1 cellular context compared by ENCODE assay signal in genomic region chr7:20214787-20215669, GRCh38.
A peak's percentile ranks its signal among the peaks of the same experiment; 100 is the strongest.
TF ChIP-seq lines count a peak whose summit lies in the region.

No MANE protein-coding gene starts in this region.

TF ChIP-seq in K562, 482 proteins besides CTCF, POLR2A, EP300 and RAD21 (continued from another document):
- peak; percentile 70 for TF ChIP-seq ARID1B (IDR thresholded peaks at IDR 0.05)
- no peak for TF ChIP-seq GTF3C2 (IDR thresholded peaks at IDR 0.05; ENCODE audit: borderline replicate concordance, extremely low read depth, insufficient read length)
- no peak for TF ChIP-seq TFAM (CRISPR knock-in tag; conservative IDR thresholded peaks at IDR 0.05)
- TF ChIP-seq CBFA2T2 (conservative IDR thresholded peaks at IDR 0.05): no peak
- TF ChIP-seq RBM14 (IDR thresholded peaks at IDR 0.05; ENCODE audit: borderline replicate concordance, insufficient read depth, low read depth, low read length): no peak
- no peak for TF ChIP-seq EGR1 (conservative IDR thresholded peaks at IDR 0.05)
- TF ChIP-seq CAMTA2 (CRISPR knock-in tag; conservative IDR thresholded peaks at IDR 0.05): no peak
- TF ChIP-seq LARP7 (IDR thresholded peaks at IDR 0.05): no peak
- no peak for TF ChIP-seq FOXJ2 (tag; IDR thresholded peaks at IDR 0.05)
- TF ChIP-seq CSDE1 (IDR thresholded peaks at IDR 0.05): no peak
- no peak for TF ChIP-seq SIRT6 (IDR thresholded peaks at IDR 0.05; ENCODE audit: low read depth, low read length)
- TF ChIP-seq, protein P1, sequence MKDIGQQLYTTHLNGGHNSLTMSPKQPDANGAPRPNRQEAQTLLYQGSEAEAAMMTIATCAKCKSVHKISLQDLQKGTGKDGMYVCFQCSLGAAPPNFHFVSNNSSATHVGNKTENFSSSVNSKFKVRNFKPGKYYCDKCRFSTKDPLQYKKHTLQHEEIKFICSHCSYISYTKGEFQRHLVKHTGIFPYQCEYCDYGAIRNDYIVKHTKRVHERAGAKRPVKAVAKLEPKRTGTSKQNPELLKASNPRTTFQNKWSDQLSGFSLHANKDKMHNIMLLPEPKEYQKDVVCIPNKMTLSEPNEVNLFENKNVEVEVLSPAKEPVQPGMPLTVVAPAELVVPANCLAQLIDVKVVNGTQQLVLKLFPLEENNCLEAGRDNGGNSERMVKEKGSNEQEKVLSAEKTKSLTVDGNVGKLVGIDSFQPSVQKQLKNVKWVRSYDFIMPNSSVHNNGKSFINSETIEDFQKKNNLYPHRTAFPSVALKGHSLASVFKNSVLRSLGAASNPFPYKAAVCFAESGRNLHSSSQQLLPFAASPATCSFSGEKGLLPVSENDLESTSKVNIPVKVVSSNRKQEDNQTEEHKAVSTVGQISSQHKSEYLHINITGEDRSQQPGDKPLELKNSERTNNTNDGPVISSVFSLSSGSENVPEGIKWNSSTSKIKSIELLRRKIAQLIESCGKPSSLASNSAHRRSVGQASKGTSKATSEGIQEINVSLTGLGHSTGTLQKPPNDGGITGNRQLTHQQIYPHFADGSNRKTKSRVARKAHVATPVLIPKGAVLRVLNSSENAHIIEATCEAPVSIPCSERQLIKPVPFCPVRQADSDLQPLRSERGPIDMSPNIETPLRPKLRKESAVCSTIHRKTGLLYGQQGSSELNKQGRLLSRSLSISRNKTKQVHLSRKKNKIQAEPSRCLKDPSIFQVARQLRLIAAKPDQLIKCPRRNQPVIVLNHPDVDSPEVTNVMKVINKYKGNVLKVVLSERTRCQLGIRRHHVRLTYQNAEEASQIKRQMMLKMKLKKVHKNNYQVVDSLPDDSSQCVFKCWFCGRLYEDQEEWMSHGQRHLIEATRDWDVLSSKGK (CRISPR knock-in tag; IDR thresholded peaks at IDR 0.05): no peak
- TF ChIP-seq ASH1L (IDR thresholded peaks at IDR 0.05; ENCODE audit: borderline replicate concordance, low read depth, partially characterized antibody): no peak
- TF ChIP-seq KDM2B (CRISPR knock-in tag; IDR thresholded peaks at IDR 0.05): no peak
- no peak for TF ChIP-seq RBBP5 (IDR thresholded peaks at IDR 0.05; ENCODE audit: borderline replicate concordance, insufficient read depth, low read length, poor library complexity, severe bottlenecking)
- TF ChIP-seq ZNF282 (CRISPR knock-in tag; IDR thresholded peaks at IDR 0.05): no peak
- TF ChIP-seq CBX2 (IDR thresholded peaks at IDR 0.05; ENCODE audit: insufficient read depth, low read length, poor library complexity, severe bottlenecking): no peak
- TF ChIP-seq ZBTB5 (IDR thresholded peaks at IDR 0.05): no peak
- TF ChIP-seq DNMT1 (IDR thresholded peaks at IDR 0.05): no peak
- peak; percentile 31; the same call in 1 of the 2 replicates for TF ChIP-seq NBN (IDR thresholded peaks at IDR 0.05; ENCODE audit: low read depth)
- TF ChIP-seq BRD4 (IDR thresholded peaks at IDR 0.05): no peak
- TF ChIP-seq ETS2 (tag; IDR thresholded peaks at IDR 0.05; ENCODE audit: borderline replicate concordance, poor library complexity, severe bottlenecking): no peak
- TF ChIP-seq SMAD4 (CRISPR knock-in tag; conservative IDR thresholded peaks at IDR 0.05): no peak
- TF ChIP-seq ZNF644 (tag; IDR thresholded peaks at IDR 0.05; ENCODE audit: low read depth): no peak
- TF ChIP-seq, protein P2, sequence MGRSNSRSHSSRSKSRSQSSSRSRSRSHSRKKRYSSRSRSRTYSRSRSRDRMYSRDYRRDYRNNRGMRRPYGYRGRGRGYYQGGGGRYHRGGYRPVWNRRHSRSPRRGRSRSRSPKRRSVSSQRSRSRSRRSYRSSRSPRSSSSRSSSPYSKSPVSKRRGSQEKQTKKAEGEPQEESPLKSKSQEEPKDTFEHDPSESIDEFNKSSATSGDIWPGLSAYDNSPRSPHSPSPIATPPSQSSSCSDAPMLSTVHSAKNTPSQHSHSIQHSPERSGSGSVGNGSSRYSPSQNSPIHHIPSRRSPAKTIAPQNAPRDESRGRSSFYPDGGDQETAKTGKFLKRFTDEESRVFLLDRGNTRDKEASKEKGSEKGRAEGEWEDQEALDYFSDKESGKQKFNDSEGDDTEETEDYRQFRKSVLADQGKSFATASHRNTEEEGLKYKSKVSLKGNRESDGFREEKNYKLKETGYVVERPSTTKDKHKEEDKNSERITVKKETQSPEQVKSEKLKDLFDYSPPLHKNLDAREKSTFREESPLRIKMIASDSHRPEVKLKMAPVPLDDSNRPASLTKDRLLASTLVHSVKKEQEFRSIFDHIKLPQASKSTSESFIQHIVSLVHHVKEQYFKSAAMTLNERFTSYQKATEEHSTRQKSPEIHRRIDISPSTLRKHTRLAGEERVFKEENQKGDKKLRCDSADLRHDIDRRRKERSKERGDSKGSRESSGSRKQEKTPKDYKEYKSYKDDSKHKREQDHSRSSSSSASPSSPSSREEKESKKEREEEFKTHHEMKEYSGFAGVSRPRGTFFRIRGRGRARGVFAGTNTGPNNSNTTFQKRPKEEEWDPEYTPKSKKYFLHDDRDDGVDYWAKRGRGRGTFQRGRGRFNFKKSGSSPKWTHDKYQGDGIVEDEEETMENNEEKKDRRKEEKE (IDR thresholded peaks at IDR 0.05; ENCODE audit: borderline replicate concordance in 1 of 2, control insufficient read depth in 1 of 2, low read depth in 2 of 2, low read length in 1 of 2): no peak
- TF ChIP-seq FUS (optimal IDR thresholded peaks at IDR 0.05; ENCODE audit: low read depth, low read length): no peak
- TF ChIP-seq, protein P3, sequence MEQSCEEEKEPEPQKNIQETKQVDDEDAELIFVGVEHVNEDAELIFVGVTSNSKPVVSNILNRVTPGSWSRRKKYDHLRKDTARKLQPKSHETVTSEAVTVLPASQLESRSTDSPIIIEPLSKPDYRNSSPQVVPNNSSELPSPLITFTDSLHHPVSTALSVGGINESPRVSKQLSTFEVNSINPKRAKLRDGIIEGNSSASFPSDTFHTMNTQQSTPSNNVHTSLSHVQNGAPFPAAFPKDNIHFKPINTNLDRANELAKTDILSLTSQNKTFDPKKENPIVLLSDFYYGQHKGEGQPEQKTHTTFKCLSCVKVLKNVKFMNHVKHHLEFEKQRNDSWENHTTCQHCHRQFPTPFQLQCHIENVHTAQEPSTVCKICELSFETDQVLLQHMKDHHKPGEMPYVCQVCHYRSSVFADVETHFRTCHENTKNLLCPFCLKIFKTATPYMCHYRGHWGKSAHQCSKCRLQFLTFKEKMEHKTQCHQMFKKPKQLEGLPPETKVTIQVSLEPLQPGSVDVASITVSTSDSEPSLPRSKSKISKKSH (CRISPR knock-in tag; IDR thresholded peaks at IDR 0.05): no peak
- no peak for TF ChIP-seq XRCC3 (IDR thresholded peaks at IDR 0.05)
- TF ChIP-seq TAF9B (IDR thresholded peaks at IDR 0.05; ENCODE audit: partially characterized antibody): no peak
- TF ChIP-seq MEIS2 (IDR thresholded peaks at IDR 0.05; ENCODE audit: partially characterized antibody): peak; percentile 21
- TF ChIP-seq, protein P4, sequence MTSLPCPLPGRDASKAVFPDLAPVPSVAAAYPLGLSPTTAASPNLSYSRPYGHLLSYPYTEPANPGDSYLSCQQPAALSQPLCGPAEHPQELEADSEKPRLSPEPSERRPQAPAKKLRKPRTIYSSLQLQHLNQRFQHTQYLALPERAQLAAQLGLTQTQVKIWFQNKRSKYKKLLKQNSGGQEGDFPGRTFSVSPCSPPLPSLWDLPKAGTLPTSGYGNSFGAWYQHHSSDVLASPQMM (CRISPR knock-in tag; IDR thresholded peaks at IDR 0.05): no peak
- TF ChIP-seq NCOA4 (IDR thresholded peaks at IDR 0.05; ENCODE audit: partially characterized antibody): no peak
- peak; percentile 39 for TF ChIP-seq BRD9 (IDR thresholded peaks at IDR 0.05; ENCODE audit: low read depth, partially characterized antibody)
- TF ChIP-seq JUN (IDR thresholded peaks at IDR 0.05; ENCODE audit: borderline replicate concordance, low read depth, low read length): peak; percentile 85
- TF ChIP-seq JUN (CRISPR knock-in tag; IDR thresholded peaks at IDR 0.05; ENCODE audit: borderline replicate concordance): no peak
TF ChIP-seq in K562: peak in this region for 52.
